8 cellular contexts compared by ENCODE assay signal in the genomic region with DNA sequence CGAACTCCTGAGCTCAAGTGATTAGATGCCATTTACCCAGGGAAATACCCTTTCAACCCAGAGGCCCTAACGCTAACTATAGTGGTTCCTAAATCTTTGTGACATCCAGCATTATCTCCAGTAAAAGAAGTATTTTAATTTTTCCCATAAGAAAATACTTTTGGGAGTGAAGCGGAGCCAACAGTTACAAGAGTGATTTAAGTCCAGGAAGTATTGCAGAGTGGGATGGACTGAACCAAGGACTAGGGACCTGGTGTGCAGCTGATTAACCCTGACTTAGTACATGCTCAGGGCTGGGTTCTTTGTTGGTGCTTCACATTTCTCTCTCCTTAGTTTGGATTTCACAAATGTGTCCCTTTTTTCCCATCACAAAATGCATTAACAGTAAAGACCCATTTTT. TPM values are rescaled to one million over a fixed set of nuclear protein-coding genes. Genes with fewer than 3 reads are reported as not detected.
DNase-seq lines count a peak whose midpoint lies in the region; ATAC-seq, FAIRE-seq and TF ChIP-seq lines count a peak whose summit lies in the region.
"Not testable (repeated sequence)": the region's sequence is repeated elsewhere in the genome, so short reads cannot be mapped to it uniquely, and the experiment has no call there.

No MANE protein-coding gene starts in this region.

- not testable (repeated sequence) for H3K36me3 Mint-ChIP-seq in T-helper 17 cell (ENCODE audit: low read depth); astrocyte (ENCODE audit: low read depth, unreplicated experiment); osteocyte (ENCODE audit: unreplicated experiment)

- not testable (repeated sequence) for TF ChIP-seq POLR2A in vagina (IDR thresholded peaks at IDR 0.05)

- H4K20me1 ChIP-seq in BLaER1; astrocyte (ENCODE audit: insufficient read depth, low read length): not testable (repeated sequence)

- not testable (repeated sequence) for H3K4me3 Mint-ChIP-seq in T-helper 17 cell; astrocyte (ENCODE audit: unreplicated experiment); osteocyte (ENCODE audit: unreplicated experiment)

- H3K4me1 ChIP-seq in BLaER1 (peaks cover 25% of the 10 kb centered on the region), astrocyte (ENCODE audit: insufficient read depth, low read length) (peaks cover 13% of the 10 kb centered on the region), skeletal muscle tissue (ENCODE audit: control insufficient read depth in 3 of 3, insufficient read depth in 3 of 3, low read length in 3 of 3) (peaks cover 5 to 14% (median 9%) of the 10 kb centered on the region in 3 donors)
- H3K4me1 ChIP-seq in vagina, result not testable (repeated sequence)

- not testable (repeated sequence) for H3K27me3 Mint-ChIP-seq in T-helper 17 cell; astrocyte (ENCODE audit: low read depth, unreplicated experiment); osteocyte (ENCODE audit: unreplicated experiment)

- peaks cover 13% of the 10 kb centered on the region for H3K4me1 Mint-ChIP-seq in T-helper 17 cell
- peaks cover 23% of the 10 kb centered on the region for H3K4me1 Mint-ChIP-seq in astrocyte (ENCODE audit: low read depth, unreplicated experiment)
- H3K4me1 Mint-ChIP-seq in osteocyte (ENCODE audit: unreplicated experiment), result peaks cover 19% of the 10 kb centered on the region

- H3K27me3 ChIP-seq in BLaER1; astrocyte (ENCODE audit: insufficient read depth, low read length); skeletal muscle tissue (ENCODE audit: control insufficient read depth in 3 of 3, insufficient read depth in 3 of 3, low read length in 3 of 3); vagina: not testable (repeated sequence)

- not testable (repeated sequence) for H3K9me3 ChIP-seq in BLaER1; T-helper 17 cell (ENCODE audit: control insufficient read depth, low read length, poor library complexity, severe bottlenecking); astrocyte (ENCODE audit: insufficient read depth, low read depth, low read length); skeletal muscle tissue (ENCODE audit: control insufficient read depth in 3 of 3, low read length in 3 of 3); vagina

- not testable (repeated sequence) for H3K9ac ChIP-seq in BLaER1; astrocyte (ENCODE audit: low read length); skeletal muscle tissue (ENCODE audit: low read depth in 1 of 3, low read length in 3 of 3)

- intact Hi-C loops in left ventricle myocardium superior (cut with micrococcal nuclease); vagina (cut with DNase I): not testable (repeated sequence)

- H3K36me3 ChIP-seq in BLaER1; astrocyte (ENCODE audit: insufficient read depth, low read length); skeletal muscle tissue (ENCODE audit: control insufficient read depth in 3 of 3, insufficient read depth in 3 of 3, low read length in 3 of 3); vagina: not testable (repeated sequence)

- DNase-seq in T-helper 17 cell; astrocyte (ENCODE audit: low read depth); left ventricle myocardium superior; osteocyte (ENCODE audit: extremely low spot score, unreplicated experiment); vagina (ENCODE audit: extremely low spot score in 2 of 2): not testable (repeated sequence)
- peak; percentile 38 for DNase-seq in fibroblast of mammary gland (ENCODE audit: low read depth)

- ATAC-seq in T-helper 17 cell, result not testable (repeated sequence)
- ATAC-seq in left ventricle myocardium superior, result peak; percentile 17

- H3K27ac ChIP-seq in BLaER1, result not testable (repeated sequence)
- H3K27ac ChIP-seq in astrocyte (ENCODE audit: low read depth, low read length) (peak overlapping the region; percentile 16), skeletal muscle tissue (ENCODE audit: low read depth, low read length) (peak overlapping the region; percentile 73), vagina (peak overlapping the region; percentile 68)

- TF ChIP-seq CTCF in astrocyte (IDR thresholded peaks at IDR 0.05; ENCODE audit: insufficient read depth, low read depth, low read length); fibroblast of mammary gland (conservative IDR thresholded peaks at IDR 0.05; ENCODE audit: control insufficient read depth, insufficient read depth, low read depth, low read length); osteocyte (IDR thresholded peaks at IDR 0.05); vagina (IDR thresholded peaks at IDR 0.05): not testable (repeated sequence)

- H3K4me3 ChIP-seq in BLaER1; astrocyte (ENCODE audit: insufficient read depth, low read depth, low read length); fibroblast of mammary gland (ENCODE audit: control insufficient read depth, low read depth, low read length); skeletal muscle tissue (ENCODE audit: low read length in 3 of 3); vagina: not testable (repeated sequence)

- H3K4me2 ChIP-seq in BLaER1, result peak overlapping the region; percentile 48
- not testable (repeated sequence) for H3K4me2 ChIP-seq in astrocyte (ENCODE audit: low read length)

- H3K27ac Mint-ChIP-seq in T-helper 17 cell (peak overlapping the region; percentile 63), osteocyte (ENCODE audit: unreplicated experiment) (peak overlapping the region; percentile 92)
- H3K27ac Mint-ChIP-seq in astrocyte (ENCODE audit: unreplicated experiment), result not testable (repeated sequence)

- peaks cover 35% of the 10 kb centered on the region for H3K79me2 ChIP-seq in astrocyte (ENCODE audit: insufficient read depth, low read length)

- not testable (repeated sequence) for FAIRE-seq in astrocyte (lab: Jason Lieb, UNC)

- H3K9me3 Mint-ChIP-seq in astrocyte (ENCODE audit: unreplicated experiment); osteocyte (ENCODE audit: unreplicated experiment): not testable (repeated sequence)

- not testable (repeated sequence) for H2AFZ ChIP-seq in astrocyte (ENCODE audit: low read depth, low read length)

RNA-seq across cellular contexts. Expression of gene RANBP2, which starts 55.9 kb away (rescaled TPM):
- 100 to 1,000 TPM; 137 to 140 TPM for total RNA-seq in T-helper 17 cell
- total RNA-seq in astrocyte, result 75.4 and 78.9 TPM in 2 replicates
- total RNA-seq in left ventricle myocardium superior, result 48.3 TPM
- total RNA-seq in osteocyte, result 52.8 and 58.6 TPM in 2 replicates
- 58.5 TPM for total RNA-seq in skeletal muscle tissue
- total RNA-seq in vagina, result 43.5 TPM
